ENCODE assay signal across 1 cellular context in the genomic region with DNA sequence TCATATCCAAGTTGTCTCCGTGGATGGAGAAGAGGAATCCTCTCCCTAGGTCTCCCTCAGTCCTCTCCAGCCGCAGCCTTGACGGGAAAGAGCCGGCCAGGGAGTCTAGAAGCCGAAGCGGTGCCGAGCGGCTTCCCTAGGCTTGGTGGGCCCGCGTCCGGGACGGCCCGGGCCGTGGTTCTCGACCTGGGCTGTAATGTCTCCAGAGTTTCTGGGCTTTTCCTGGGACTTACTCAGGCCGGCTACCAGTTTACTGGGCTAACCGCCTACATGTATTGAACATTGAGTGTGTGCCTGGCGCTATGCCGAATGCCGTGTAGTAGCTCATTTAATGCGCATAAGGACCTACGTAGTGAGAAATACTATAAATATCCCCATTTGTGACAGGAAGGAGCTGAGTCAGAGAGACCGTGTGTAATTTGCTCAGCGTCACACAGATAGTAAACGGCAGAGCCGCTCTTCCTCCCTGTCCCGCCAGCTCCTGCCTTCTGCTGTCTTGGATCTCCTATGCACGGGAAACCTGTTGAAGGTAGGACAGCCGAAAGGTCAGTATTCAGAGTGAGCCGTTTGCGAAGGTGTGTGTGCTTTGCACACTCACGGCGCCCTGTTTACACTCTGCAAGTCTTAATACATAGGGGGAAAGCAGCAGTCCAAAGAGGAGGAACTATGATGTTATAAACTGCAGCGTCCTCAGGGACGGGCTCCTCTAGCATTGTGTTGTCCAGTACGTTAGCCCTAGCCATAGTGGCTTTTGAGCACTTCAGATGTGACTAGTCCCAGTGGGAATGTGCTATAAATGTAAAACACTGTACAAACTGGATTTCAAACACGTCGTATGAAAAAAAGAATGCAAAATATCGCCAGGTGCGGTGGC.
TF ChIP-seq lines count a peak whose summit lies in the region.

No MANE protein-coding gene starts in this region.

TF ChIP-seq in HepG2, 621 proteins besides CTCF, POLR2A, EP300 and RAD21 (continued from another document and continues in another):
- TF ChIP-seq ZNF547 (CRISPR knock-in tag; IDR thresholded peaks at IDR 0.05): 0 out of 2 replicates have a peak, but pooled peaks have one; percentile 7
- TF ChIP-seq, protein P1, sequence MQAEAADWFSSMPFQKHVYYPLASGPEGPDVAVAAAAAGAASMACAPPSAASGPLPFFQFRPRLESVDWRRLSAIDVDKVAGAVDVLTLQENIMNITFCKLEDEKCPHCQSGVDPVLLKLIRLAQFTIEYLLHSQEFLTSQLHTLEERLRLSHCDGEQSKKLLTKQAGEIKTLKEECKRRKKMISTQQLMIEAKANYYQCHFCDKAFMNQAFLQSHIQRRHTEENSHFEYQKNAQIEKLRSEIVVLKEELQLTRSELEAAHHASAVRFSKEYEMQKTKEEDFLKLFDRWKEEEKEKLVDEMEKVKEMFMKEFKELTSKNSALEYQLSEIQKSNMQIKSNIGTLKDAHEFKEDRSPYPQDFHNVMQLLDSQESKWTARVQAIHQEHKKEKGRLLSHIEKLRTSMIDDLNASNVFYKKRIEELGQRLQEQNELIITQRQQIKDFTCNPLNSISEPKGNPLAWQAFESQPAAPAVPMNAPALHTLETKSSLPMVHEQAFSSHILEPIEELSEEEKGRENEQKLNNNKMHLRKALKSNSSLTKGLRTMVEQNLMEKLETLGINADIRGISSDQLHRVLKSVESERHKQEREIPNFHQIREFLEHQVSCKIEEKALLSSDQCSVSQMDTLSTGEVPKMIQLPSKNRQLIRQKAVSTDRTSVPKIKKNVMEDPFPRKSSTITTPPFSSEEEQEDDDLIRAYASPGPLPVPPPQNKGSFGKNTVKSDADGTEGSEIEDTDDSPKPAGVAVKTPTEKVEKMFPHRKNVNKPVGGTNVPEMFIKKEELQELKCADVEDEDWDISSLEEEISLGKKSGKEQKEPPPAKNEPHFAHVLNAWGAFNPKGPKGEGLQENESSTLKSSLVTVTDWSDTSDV (CRISPR knock-in tag; IDR thresholded peaks at IDR 0.05): no peak
- peak; percentile 28; the same call in 1 of the 2 replicates for TF ChIP-seq ZGPAT (CRISPR knock-in tag; IDR thresholded peaks at IDR 0.05)
- no peak for TF ChIP-seq ZNF891 (CRISPR knock-in tag; IDR thresholded peaks at IDR 0.05)
- no peak for TF ChIP-seq ZNF441 (CRISPR knock-in tag; IDR thresholded peaks at IDR 0.05; ENCODE audit: borderline replicate concordance)
- TF ChIP-seq ZNF335 (CRISPR knock-in tag; IDR thresholded peaks at IDR 0.05): no peak
- TF ChIP-seq ZNF350 (CRISPR knock-in tag; IDR thresholded peaks at IDR 0.05; ENCODE audit: borderline replicate concordance, low read depth): no peak
- TF ChIP-seq UBTF (CRISPR knock-in tag; IDR thresholded peaks at IDR 0.05): peak; percentile 93
- TF ChIP-seq, protein P2, sequence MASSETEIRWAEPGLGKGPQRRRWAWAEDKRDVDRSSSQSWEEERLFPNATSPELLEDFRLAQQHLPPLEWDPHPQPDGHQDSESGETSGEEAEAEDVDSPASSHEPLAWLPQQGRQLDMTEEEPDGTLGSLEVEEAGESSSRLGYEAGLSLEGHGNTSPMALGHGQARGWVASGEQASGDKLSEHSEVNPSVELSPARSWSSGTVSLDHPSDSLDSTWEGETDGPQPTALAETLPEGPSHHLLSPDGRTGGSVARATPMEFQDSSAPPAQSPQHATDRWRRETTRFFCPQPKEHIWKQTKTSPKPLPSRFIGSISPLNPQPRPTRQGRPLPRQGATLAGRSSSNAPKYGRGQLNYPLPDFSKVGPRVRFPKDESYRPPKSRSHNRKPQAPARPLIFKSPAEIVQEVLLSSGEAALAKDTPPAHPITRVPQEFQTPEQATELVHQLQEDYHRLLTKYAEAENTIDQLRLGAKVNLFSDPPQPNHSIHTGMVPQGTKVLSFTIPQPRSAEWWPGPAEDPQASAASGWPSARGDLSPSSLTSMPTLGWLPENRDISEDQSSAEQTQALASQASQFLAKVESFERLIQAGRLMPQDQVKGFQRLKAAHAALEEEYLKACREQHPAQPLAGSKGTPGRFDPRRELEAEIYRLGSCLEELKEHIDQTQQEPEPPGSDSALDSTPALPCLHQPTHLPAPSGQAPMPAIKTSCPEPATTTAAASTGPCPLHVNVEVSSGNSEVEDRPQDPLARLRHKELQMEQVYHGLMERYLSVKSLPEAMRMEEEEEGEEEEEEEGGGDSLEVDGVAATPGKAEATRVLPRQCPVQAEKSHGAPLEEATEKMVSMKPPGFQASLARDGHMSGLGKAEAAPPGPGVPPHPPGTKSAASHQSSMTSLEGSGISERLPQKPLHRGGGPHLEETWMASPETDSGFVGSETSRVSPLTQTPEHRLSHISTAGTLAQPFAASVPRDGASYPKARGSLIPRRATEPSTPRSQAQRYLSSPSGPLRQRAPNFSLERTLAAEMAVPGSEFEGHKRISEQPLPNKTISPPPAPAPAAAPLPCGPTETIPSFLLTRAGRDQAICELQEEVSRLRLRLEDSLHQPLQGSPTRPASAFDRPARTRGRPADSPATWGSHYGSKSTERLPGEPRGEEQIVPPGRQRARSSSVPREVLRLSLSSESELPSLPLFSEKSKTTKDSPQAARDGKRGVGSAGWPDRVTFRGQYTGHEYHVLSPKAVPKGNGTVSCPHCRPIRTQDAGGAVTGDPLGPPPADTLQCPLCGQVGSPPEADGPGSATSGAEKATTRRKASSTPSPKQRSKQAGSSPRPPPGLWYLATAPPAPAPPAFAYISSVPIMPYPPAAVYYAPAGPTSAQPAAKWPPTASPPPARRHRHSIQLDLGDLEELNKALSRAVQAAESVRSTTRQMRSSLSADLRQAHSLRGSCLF (CRISPR knock-in tag; IDR thresholded peaks at IDR 0.05; ENCODE audit: borderline replicate concordance): no peak
- no peak for TF ChIP-seq SMAD3 (CRISPR knock-in tag; IDR thresholded peaks at IDR 0.05)
- TF ChIP-seq ZNF337 (CRISPR knock-in tag; IDR thresholded peaks at IDR 0.05; ENCODE audit: borderline replicate concordance, low read depth): no peak
- TF ChIP-seq ZNF331 (CRISPR knock-in tag; IDR thresholded peaks at IDR 0.05): no peak
- TF ChIP-seq TARDBP (CRISPR knock-in tag; IDR thresholded peaks at IDR 0.05): peak; percentile 23
- TF ChIP-seq, protein P3, sequence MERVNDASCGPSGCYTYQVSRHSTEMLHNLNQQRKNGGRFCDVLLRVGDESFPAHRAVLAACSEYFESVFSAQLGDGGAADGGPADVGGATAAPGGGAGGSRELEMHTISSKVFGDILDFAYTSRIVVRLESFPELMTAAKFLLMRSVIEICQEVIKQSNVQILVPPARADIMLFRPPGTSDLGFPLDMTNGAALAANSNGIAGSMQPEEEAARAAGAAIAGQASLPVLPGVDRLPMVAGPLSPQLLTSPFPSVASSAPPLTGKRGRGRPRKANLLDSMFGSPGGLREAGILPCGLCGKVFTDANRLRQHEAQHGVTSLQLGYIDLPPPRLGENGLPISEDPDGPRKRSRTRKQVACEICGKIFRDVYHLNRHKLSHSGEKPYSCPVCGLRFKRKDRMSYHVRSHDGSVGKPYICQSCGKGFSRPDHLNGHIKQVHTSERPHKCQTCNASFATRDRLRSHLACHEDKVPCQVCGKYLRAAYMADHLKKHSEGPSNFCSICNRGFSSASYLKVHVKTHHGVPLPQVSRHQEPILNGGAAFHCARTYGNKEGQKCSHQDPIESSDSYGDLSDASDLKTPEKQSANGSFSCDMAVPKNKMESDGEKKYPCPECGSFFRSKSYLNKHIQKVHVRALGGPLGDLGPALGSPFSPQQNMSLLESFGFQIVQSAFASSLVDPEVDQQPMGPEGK (CRISPR knock-in tag; IDR thresholded peaks at IDR 0.05): no peak
- peak; percentile 28; the same call in 1 of the 2 replicates for TF ChIP-seq ZMYM3 (CRISPR knock-in tag; IDR thresholded peaks at IDR 0.05)
- TF ChIP-seq KDM1A (CRISPR knock-in tag; IDR thresholded peaks at IDR 0.05): no peak
- no peak for TF ChIP-seq ZNF207 (IDR thresholded peaks at IDR 0.05; ENCODE audit: borderline replicate concordance)
- no peak for TF ChIP-seq MAF1 (CRISPR knock-in tag; IDR thresholded peaks at IDR 0.05; ENCODE audit: borderline replicate concordance)
- no peak for TF ChIP-seq IRF2 (CRISPR knock-in tag; IDR thresholded peaks at IDR 0.05)
- TF ChIP-seq MYNN (CRISPR knock-in tag; IDR thresholded peaks at IDR 0.05; ENCODE audit: low read depth): no peak
- TF ChIP-seq PHF5A (CRISPR knock-in tag; IDR thresholded peaks at IDR 0.05; ENCODE audit: low read depth, unreplicated experiment): no peak
- no peak for TF ChIP-seq ASH2L (IDR thresholded peaks at IDR 0.05; ENCODE audit: insufficient read length, low read depth, low read length)
- peak; percentile 67 for TF ChIP-seq RBM39 (IDR thresholded peaks at IDR 0.05; ENCODE audit: low read depth, low read length, poor library complexity, severe bottlenecking)
- TF ChIP-seq ZNF615 (CRISPR knock-in tag; IDR thresholded peaks at IDR 0.05; ENCODE audit: borderline replicate concordance): no peak
- TF ChIP-seq FOXA3 (CRISPR knock-in tag; IDR thresholded peaks at IDR 0.05): no peak
- TF ChIP-seq, protein P4, sequence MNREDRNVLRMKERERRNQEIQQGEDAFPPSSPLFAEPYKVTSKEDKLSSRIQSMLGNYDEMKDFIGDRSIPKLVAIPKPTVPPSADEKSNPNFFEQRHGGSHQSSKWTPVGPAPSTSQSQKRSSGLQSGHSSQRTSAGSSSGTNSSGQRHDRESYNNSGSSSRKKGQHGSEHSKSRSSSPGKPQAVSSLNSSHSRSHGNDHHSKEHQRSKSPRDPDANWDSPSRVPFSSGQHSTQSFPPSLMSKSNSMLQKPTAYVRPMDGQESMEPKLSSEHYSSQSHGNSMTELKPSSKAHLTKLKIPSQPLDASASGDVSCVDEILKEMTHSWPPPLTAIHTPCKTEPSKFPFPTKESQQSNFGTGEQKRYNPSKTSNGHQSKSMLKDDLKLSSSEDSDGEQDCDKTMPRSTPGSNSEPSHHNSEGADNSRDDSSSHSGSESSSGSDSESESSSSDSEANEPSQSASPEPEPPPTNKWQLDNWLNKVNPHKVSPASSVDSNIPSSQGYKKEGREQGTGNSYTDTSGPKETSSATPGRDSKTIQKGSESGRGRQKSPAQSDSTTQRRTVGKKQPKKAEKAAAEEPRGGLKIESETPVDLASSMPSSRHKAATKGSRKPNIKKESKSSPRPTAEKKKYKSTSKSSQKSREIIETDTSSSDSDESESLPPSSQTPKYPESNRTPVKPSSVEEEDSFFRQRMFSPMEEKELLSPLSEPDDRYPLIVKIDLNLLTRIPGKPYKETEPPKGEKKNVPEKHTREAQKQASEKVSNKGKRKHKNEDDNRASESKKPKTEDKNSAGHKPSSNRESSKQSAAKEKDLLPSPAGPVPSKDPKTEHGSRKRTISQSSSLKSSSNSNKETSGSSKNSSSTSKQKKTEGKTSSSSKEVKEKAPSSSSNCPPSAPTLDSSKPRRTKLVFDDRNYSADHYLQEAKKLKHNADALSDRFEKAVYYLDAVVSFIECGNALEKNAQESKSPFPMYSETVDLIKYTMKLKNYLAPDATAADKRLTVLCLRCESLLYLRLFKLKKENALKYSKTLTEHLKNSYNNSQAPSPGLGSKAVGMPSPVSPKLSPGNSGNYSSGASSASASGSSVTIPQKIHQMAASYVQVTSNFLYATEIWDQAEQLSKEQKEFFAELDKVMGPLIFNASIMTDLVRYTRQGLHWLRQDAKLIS (CRISPR knock-in tag; IDR thresholded peaks at IDR 0.05): no peak
- no peak for TF ChIP-seq ZNF496 (CRISPR knock-in tag; IDR thresholded peaks at IDR 0.05; ENCODE audit: insufficient replicate concordance)
- TF ChIP-seq STAG1 (CRISPR knock-in tag; IDR thresholded peaks at IDR 0.05): no peak
- no peak for TF ChIP-seq ZNF333 (CRISPR knock-in tag; IDR thresholded peaks at IDR 0.05; ENCODE audit: borderline replicate concordance)
- no peak for TF ChIP-seq ZNF33B (CRISPR knock-in tag; IDR thresholded peaks at IDR 0.05)
- no peak for TF ChIP-seq PBX3 (CRISPR knock-in tag; IDR thresholded peaks at IDR 0.05; ENCODE audit: borderline replicate concordance)
- TF ChIP-seq ZMAT3 (CRISPR knock-in tag; conservative IDR thresholded peaks at IDR 0.05): 0 out of 2 replicates have a peak, but pooled peaks have one; percentile 18
- TF ChIP-seq, protein P5, sequence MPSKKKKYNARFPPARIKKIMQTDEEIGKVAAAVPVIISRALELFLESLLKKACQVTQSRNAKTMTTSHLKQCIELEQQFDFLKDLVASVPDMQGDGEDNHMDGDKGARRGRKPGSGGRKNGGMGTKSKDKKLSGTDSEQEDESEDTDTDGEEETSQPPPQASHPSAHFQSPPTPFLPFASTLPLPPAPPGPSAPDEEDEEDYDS (CRISPR knock-in tag; IDR thresholded peaks at IDR 0.05): no peak
- 0 out of 2 replicates have a peak, but pooled peaks have one; percentile 10 for TF ChIP-seq KMT2B (CRISPR knock-in tag; IDR thresholded peaks at IDR 0.05)
- peak; percentile 42; the same call in 1 of the 2 replicates for TF ChIP-seq ZFY (CRISPR knock-in tag; IDR thresholded peaks at IDR 0.05)
